In genomic region chr2:226995625-226996041, GRCh38 we compare ENCODE assay signal across 9 cellular contexts.
DNase-seq lines count a peak whose midpoint lies in the region; ATAC-seq and TF ChIP-seq lines count a peak whose summit lies in the region.
"Had no signal": no experiment of that assay in that cellular context is flagged by ENCODE, and none has a peak within 500 bp of the region (broad histone marks: within the 10 kb centered on the region; RNA-seq: fewer than 3 reads in every experiment).

No MANE protein-coding gene starts in this region.

- H3K4me1 Mint-ChIP-seq in activated CD4-positive, alpha-beta T cell treated with anti-CD3 and anti-CD28 coated beads, Interleukin-2, amount 10 ng/mL, durations not matched to agents 7 days and 5 days, result no peaks in the 10 kb centered on the region
- no peaks in the 10 kb centered on the region for H3K4me1 Mint-ChIP-seq in Calu3 (ENCODE audit: low read depth, unreplicated experiment)

- H3K27ac Mint-ChIP-seq in activated CD4-positive, alpha-beta T cell treated with anti-CD3 and anti-CD28 coated beads, Interleukin-2, amount 10 ng/mL, durations not matched to agents 7 days and 5 days, result no peak overlapping the region
- H3K27ac Mint-ChIP-seq in Calu3 (ENCODE audit: unreplicated experiment), result no peak overlapping the region

- no peak overlapping the region for H3K4me3 Mint-ChIP-seq in activated CD4-positive, alpha-beta T cell treated with anti-CD3 and anti-CD28 coated beads, Interleukin-2, amount 10 ng/mL, durations not matched to agents 7 days and 5 days
- no peak overlapping the region for H3K4me3 Mint-ChIP-seq in Calu3 (ENCODE audit: low read depth, unreplicated experiment)
- H3K4me3 Mint-ChIP-seq: activated naive CD4-positive, alpha-beta T cell treated with anti-CD3 and anti-CD28 coated beads, Interleukin-2, amount 50 U/mL, for 24 hours had no signal

- no peak for TF ChIP-seq CTCF in Calu3 (IDR thresholded peaks at IDR 0.05; ENCODE audit: unreplicated experiment)

- POLR2A ChIA-PET in activated CD4-positive, alpha-beta T cell treated with anti-CD3 and anti-CD28 coated beads, Interleukin-2, amount 10 ng/mL, durations not matched to agents 7 days and 5 days (lab: Charles Lee), result no interaction called here

- peaks cover 5% of the 10 kb centered on the region for H3K9me3 Mint-ChIP-seq in activated CD4-positive, alpha-beta T cell treated with anti-CD3 and anti-CD28 coated beads, Interleukin-2, amount 10 ng/mL, durations not matched to agents 7 days and 5 days
- no peaks in the 10 kb centered on the region for H3K9me3 Mint-ChIP-seq in Calu3 (ENCODE audit: low read depth, unreplicated experiment)
- H3K9me3 Mint-ChIP-seq: activated naive CD4-positive, alpha-beta T cell treated with anti-CD3 and anti-CD28 coated beads, Interleukin-2, amount 50 U/mL, for 24 hours had no signal

- peak; percentile 62 to 74 for DNase-seq in activated CD4-positive, alpha-beta T cell treated with anti-CD3 and anti-CD28 coated beads, Interleukin-2, amount 50 U/mL, for 48 hours
- DNase-seq in activated CD4-positive, alpha-beta T cell treated with anti-CD3 and anti-CD28 coated beads, Interleukin-2, amount 10 ng/mL, durations not matched to agents 7 days and 5 days, result no peak
- DNase-seq in SHP77 (lab: John Stamatoyannopoulos, UW) (peak; percentile 23 to 66), globus pallidus (ENCODE audit: low spot score) (peak; percentile 22), Calu3 (no peak)
- peak; percentile 63 for DNase-seq in stimulated activated naive CD8-positive, alpha-beta T cell treated with anti-CD3 and anti-CD28 coated beads, Interleukin-15, Interleukin-2, amounts not matched to agents 100 U/mL and 50 U/mL, for 24 hours

- H3K27me3 Mint-ChIP-seq in activated CD4-positive, alpha-beta T cell treated with anti-CD3 and anti-CD28 coated beads, Interleukin-2, amount 10 ng/mL, durations not matched to agents 7 days and 5 days, result no peaks in the 10 kb centered on the region
- H3K27me3 Mint-ChIP-seq in Calu3 (ENCODE audit: unreplicated experiment), result no peaks in the 10 kb centered on the region
- H3K27me3 Mint-ChIP-seq: activated naive CD4-positive, alpha-beta T cell treated with anti-CD3 and anti-CD28 coated beads, Interleukin-2, amount 50 U/mL, for 24 hours had no signal

- intact Hi-C loops in Calu3 (cut with micrococcal nuclease; ENCODE audit: unreplicated experiment), result no loop called here

- ATAC-seq in stimulated activated naive CD8-positive, alpha-beta T cell treated with anti-CD3 and anti-CD28 coated beads, Interleukin-15, Interleukin-2, amounts not matched to agents 100 U/mL and 50 U/mL, for 24 hours, result peak; percentile 99
- ATAC-seq in GM19328 (IDR thresholded peaks at IDR 0.05; ENCODE audit: unreplicated experiment) (no peak), HG02588 (IDR thresholded peaks at IDR 0.05; ENCODE audit: unreplicated experiment) (no peak)

- CTCF ChIA-PET in activated CD4-positive, alpha-beta T cell treated with anti-CD3 and anti-CD28 coated beads, Interleukin-2, amount 10 ng/mL, durations not matched to agents 7 days and 5 days (lab: Charles Lee), result interaction anchor here (0.6 kb wide), 1 partner anchor 8 kb away, joined by 3 read pairs; no protein-coding TSS in a partner anchor
- CTCF ChIA-PET in Calu3 (lab: Charles Lee), result no interaction called here

- peaks cover 24% of the 10 kb centered on the region for H3K36me3 Mint-ChIP-seq in activated CD4-positive, alpha-beta T cell treated with anti-CD3 and anti-CD28 coated beads, Interleukin-2, amount 10 ng/mL, durations not matched to agents 7 days and 5 days (ENCODE audit: low read depth)
- no peaks in the 10 kb centered on the region for H3K36me3 Mint-ChIP-seq in Calu3 (ENCODE audit: insufficient read depth, unreplicated experiment)

- BruUV-seq in Calu3 (replicated peaks; lab: Mats Ljungman, UMichigan), result no TSS peak

Comparison
In these comparisons a context has a peak if more than half of its experiments do, and no peak if none do; other contexts are left out.
1. DNase-seq: peak in activated CD4-positive, alpha-beta T cell treated with anti-CD3 and anti-CD28 coated beads, Interleukin-2, amount 50 U/mL, for 48 hours (2 of 2), SHP77 (2 of 2), globus pallidus (single experiment) and stimulated activated naive CD8-positive, alpha-beta T cell treated with anti-CD3 and anti-CD28 coated beads, Interleukin-15, Interleukin-2, amounts not matched to agents 100 U/mL and 50 U/mL, for 24 hours (single experiment); none in activated CD4-positive, alpha-beta T cell treated with anti-CD3 and anti-CD28 coated beads, Interleukin-2, amount 10 ng/mL, durations not matched to agents 7 days and 5 days (single experiment) and Calu3 (single experiment).